8 cellular contexts compared by ENCODE assay signal in genomic region chr3:52197499-52197841, GRCh38. TPM values are rescaled to one million over a fixed set of nuclear protein-coding genes. Genes with fewer than 3 reads are reported as not detected.
A peak's percentile ranks its signal among the peaks of the same experiment; 100 is the strongest.
DNase-seq lines count a peak whose midpoint lies in the region; ATAC-seq and TF ChIP-seq lines count a peak whose summit lies in the region.

No MANE protein-coding gene starts in this region.

- peaks cover 0 to 17% of the 10 kb centered on the region in 2 donors for H3K36me3 ChIP-seq in left lung
- H3K36me3 ChIP-seq in tibial nerve = peaks cover 0 to 10% (median under 1%) of the 10 kb centered on the region in 3 donors

- H3K27ac ChIP-seq in angular gyrus (ENCODE audit: low read depth, low read length) = peak overlapping the region; percentile 94
- peak overlapping the region; percentile 86 to 87 for H3K27ac ChIP-seq in left lung
- H3K27ac ChIP-seq in tibial nerve = peak overlapping the region; percentile 16 to 90 (median 88)

- H3K4me3 Mint-ChIP-seq in activated T-cell treated with anti-CD3 and anti-CD28 coated beads, Interleukin-2, amount 50 U/mL, for 24 hours = peak overlapping the region; percentile 98

- no peak for ATAC-seq in left lung

- H3K27ac Mint-ChIP-seq in activated T-cell treated with anti-CD3 and anti-CD28 coated beads, Interleukin-2, amount 50 U/mL, for 24 hours = peak overlapping the region; percentile 88

- H3K36me3 Mint-ChIP-seq in activated T-cell treated with anti-CD3 and anti-CD28 coated beads, Interleukin-2, amount 50 U/mL, for 24 hours (ENCODE audit: low read depth) = peaks cover 41% of the 10 kb centered on the region

- no peak for DNase-seq in activated T-cell treated with anti-CD3 and anti-CD28 coated beads, Interleukin-2, amount 50 U/mL, for 24 hours
- DNase-seq in activated T-cell treated with anti-CD3 and anti-CD28 coated beads for 4 hours (no peak), left lung (no peak), tibial nerve (ENCODE audit: low spot score in 2 of 2) (no peak), globus pallidus (ENCODE audit: low spot score) (no peak), NOMO-1 treated with DMSO at 0.1 percent for 48 hours (lab: John Stamatoyannopoulos, UW; ENCODE audit: unreplicated experiment) (no peak)
- DNase-seq in stimulated activated CD4-positive, alpha-beta T cell treated with anti-CD3 and anti-CD28 coated beads, Interleukin-15, amount 100 ng/mL, for 24 hours = no peak

- H3K4me1 Mint-ChIP-seq in activated T-cell treated with anti-CD3 and anti-CD28 coated beads, Interleukin-2, amount 50 U/mL, for 24 hours (ENCODE audit: low read depth) = peaks cover 53% of the 10 kb centered on the region

- TF ChIP-seq EP300 in tibial nerve (IDR thresholded peaks at IDR 0.05) = no peak

- H3K4me1 ChIP-seq in left lung = peaks cover 59 to 79% of the 10 kb centered on the region in 2 donors
- peaks cover 0 to 74% (median 30%) of the 10 kb centered on the region in 4 donors for H3K4me1 ChIP-seq in tibial nerve

- TF ChIP-seq POLR2A in tibial nerve (IDR thresholded peaks at IDR 0.05) = no peak

- no peaks in the 10 kb centered on the region for H3K9me3 ChIP-seq in left lung
- H3K9me3 ChIP-seq in tibial nerve = no peaks in the 10 kb centered on the region

- TF ChIP-seq CTCF in left lung (IDR thresholded peaks at IDR 0.05) (no peak), tibial nerve (IDR thresholded peaks at IDR 0.05) (no peak)

- no peaks in the 10 kb centered on the region for H3K9me3 Mint-ChIP-seq in activated T-cell treated with anti-CD3 and anti-CD28 coated beads, Interleukin-2, amount 50 U/mL, for 24 hours

- 46 to 49% methylated on average over 10 of the region's 10 CpGs for WGBS in tibial nerve, 2 donors

- peak overlapping the region; percentile 66 to 97 for H3K4me3 ChIP-seq in left lung
- peak overlapping the region; percentile 69 to 96 (median 94) for H3K4me3 ChIP-seq in tibial nerve

- no peaks in the 10 kb centered on the region for H3K27me3 Mint-ChIP-seq in activated T-cell treated with anti-CD3 and anti-CD28 coated beads, Interleukin-2, amount 50 U/mL, for 24 hours

- intact Hi-C loops in left lung (cut with DNase I) = no loop called here

- no peaks in the 10 kb centered on the region for H3K27me3 ChIP-seq in left lung
- no peaks in the 10 kb centered on the region for H3K27me3 ChIP-seq in tibial nerve

RNA-seq across cellular contexts. Expression of gene ALAS1, which starts 0.5 kb away (rescaled TPM):
- 10 to 100 TPM; 66.7 to 70.1 TPM for total RNA-seq in left lung
- total RNA-seq in tibial nerve = 10 to 100 TPM; 26.1 to 37.1 (median 32.0) TPM

RNA-seq across cellular contexts. Expression of gene TLR9, which starts 28.0 kb away (rescaled TPM):
- total RNA-seq in left lung = 1 to 10 TPM in 1 of 2 donors, not detected in 1; 1.5 TPM
- total RNA-seq in tibial nerve = under 1 TPM in 2 of 4 donors, not detected in 2; 0.30 to 0.39 TPM

RNA-seq across cellular contexts. Expression of gene TWF2, which starts 41.5 kb away (rescaled TPM):
- total RNA-seq in left lung = 10 to 100 TPM; 47.7 to 77.5 TPM
- 10 to 100 TPM; 59.2 to 72.9 (median 60.4) TPM for total RNA-seq in tibial nerve

RNA-seq across cellular contexts. Expression of gene POC1A, which starts 43.2 kb away (rescaled TPM):
- total RNA-seq in left lung (1 to 10 TPM; 5.3 to 7.6 TPM), tibial nerve (1 to 10 TPM in 3 of 4 donors, under 1 TPM in 1; 0.84 to 3.1 (median 2.4) TPM)

RNA-seq across cellular contexts. Expression of gene PPM1M, which starts 48.1 kb away (rescaled TPM):
- total RNA-seq in left lung (10 to 100 TPM; 33.1 to 48.3 TPM), tibial nerve (10 to 100 TPM; 25.8 to 35.1 (median 27.8) TPM)
